Comparison of ENCODE assay signal across 6 cellular contexts in genomic region chr4:58050439-58050838, GRCh38.
"Had no signal": no experiment of that assay in that cellular context is flagged by ENCODE, and none has a peak within 500 bp of the region (broad histone marks: within the 10 kb centered on the region; RNA-seq: fewer than 3 reads in every experiment).

No MANE protein-coding gene starts in this region.

- H3K4me3 ChIP-seq: K562 had no signal

- ATAC-seq: HepG2, K562 had no signal

- FAIRE-seq: HepG2, HTR-8/SVneo, K562 had no signal

- DNase-seq: IMR-90, KBM-7 had no signal

- H3K27ac ChIP-seq: HL-60 had no signal
